23 cellular contexts compared by ENCODE assay signal in the genomic region with DNA sequence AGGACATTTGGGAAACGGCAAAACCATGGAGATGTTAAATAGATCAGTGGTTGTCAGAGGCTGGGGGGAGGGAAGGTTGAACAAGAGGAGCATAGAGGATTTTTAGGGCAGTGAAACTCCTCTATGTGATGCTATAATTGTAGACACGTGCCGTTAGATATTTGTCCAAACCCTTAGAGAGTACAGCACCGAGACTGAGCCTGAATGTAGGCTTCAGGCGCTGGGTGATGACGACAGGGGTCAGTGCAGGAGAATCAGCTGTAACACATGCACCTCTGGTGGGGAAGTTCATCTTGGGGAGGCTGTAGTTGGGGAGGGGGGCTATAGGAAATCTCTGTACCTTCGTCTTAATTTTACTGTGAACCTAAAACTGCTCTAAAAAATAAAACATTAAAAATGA. TPM values are rescaled to one million over a fixed set of nuclear protein-coding genes. Genes with fewer than 3 reads are reported as not detected.
A peak's percentile ranks its signal among the peaks of the same experiment; 100 is the strongest.
DNase-seq lines count a peak whose midpoint lies in the region; ATAC-seq and TF ChIP-seq lines count a peak whose summit lies in the region.
"Had no signal": no experiment of that assay in that cellular context is flagged by ENCODE, and none has a peak within 500 bp of the region (broad histone marks: within the 10 kb centered on the region; RNA-seq: fewer than 3 reads in every experiment).

No MANE protein-coding gene starts in this region.

- H3K9me3 Mint-ChIP-seq in naive B cell = no peaks in the 10 kb centered on the region
- H3K9me3 Mint-ChIP-seq in MCF 10A (ENCODE audit: unreplicated experiment) = no peaks in the 10 kb centered on the region
- H3K9me3 Mint-ChIP-seq: CD8-positive, alpha-beta T cell; H9; HFFc6; T-cell had no signal

- POLR2A ChIA-PET in MCF 10A (lab: Yijun Ruan, JAX) = no interaction called here

- in situ Hi-C loops in SK-MEL-5 (cut with HindIII; ENCODE audit: low pct_unique_long_range_greater_than_20kb, low sequenced_read_pairs) = no loop called here

- peaks cover 7 to 62% (median 53%) of the 10 kb centered on the region in 10 experiments; a peak in 18 of 20 replicates for H3K4me1 ChIP-seq in BLaER1 treated with 17β-estradiol and CSF1 and Interleukin-3, amounts not matched to agents 10 nM and 100 nM
- no peaks in the 10 kb centered on the region for H3K4me1 ChIP-seq in colonic mucosa
- H3K4me1 ChIP-seq: A549 had no signal

- H3K4me2 ChIP-seq in BLaER1 treated with 17β-estradiol and CSF1 and Interleukin-3, amounts not matched to agents 10 nM and 100 nM = peak overlapping the region in 8 of 11 experiments; percentile 1 to 68 (median 55); a peak in 15 of 22 replicates
- H3K4me2 ChIP-seq: A549, KMS-11, PC-9 had no signal

- H3K27ac ChIP-seq in BLaER1 treated with 17β-estradiol and CSF1 and Interleukin-3, amounts not matched to agents 10 nM and 100 nM = no peak overlapping the region
- H3K27ac ChIP-seq in colonic mucosa = no peak overlapping the region
- H3K27ac ChIP-seq: A549, KMS-11, PC-9 had no signal

- H3K9ac ChIP-seq in BLaER1 treated with 17β-estradiol and CSF1 and Interleukin-3, amounts not matched to agents 10 nM and 100 nM = no peak overlapping the region
- H3K9ac ChIP-seq in colonic mucosa (ENCODE audit: low read depth in 2 of 2, low read length in 2 of 2) = no peak overlapping the region
- H3K9ac ChIP-seq: KMS-11 had no signal

- no peaks in the 10 kb centered on the region for H4K20me1 ChIP-seq in BLaER1 treated with 17β-estradiol and CSF1 and Interleukin-3, amounts not matched to agents 10 nM and 100 nM

- H3K36me3 Mint-ChIP-seq in naive B cell = no peaks in the 10 kb centered on the region
- H3K36me3 Mint-ChIP-seq in MCF 10A (ENCODE audit: insufficient read depth, unreplicated experiment) = no peaks in the 10 kb centered on the region
- H3K36me3 Mint-ChIP-seq: CD8-positive, alpha-beta T cell; T-cell had no signal

- no peak overlapping the region for H3K4me3 ChIP-seq in BLaER1 treated with 17β-estradiol and CSF1 and Interleukin-3, amounts not matched to agents 10 nM and 100 nM
- H3K4me3 ChIP-seq in colonic mucosa = no peak overlapping the region
- H3K4me3 ChIP-seq: A549, PC-9 had no signal

- H3K4me1 Mint-ChIP-seq in naive B cell (peaks cover 37 to 58% (median 44%) of the 10 kb centered on the region in 3 donors), MCF 10A (ENCODE audit: insufficient read depth, unreplicated experiment) (no peaks in the 10 kb centered on the region)

- H3K4me3 Mint-ChIP-seq in naive B cell (peak overlapping the region in 4 of 8 donors; percentile 5 to 62 (median 38)), MCF 10A (ENCODE audit: unreplicated experiment) (no peak overlapping the region)
- H3K4me3 Mint-ChIP-seq: CD8-positive, alpha-beta T cell; H9; HFFc6; T-cell had no signal

- H3K27me3 Mint-ChIP-seq in naive B cell (peaks cover 0 to 16% (median 13%) of the 10 kb centered on the region in 3 donors), MCF 10A (ENCODE audit: insufficient read depth, unreplicated experiment) (peaks cover 58% of the 10 kb centered on the region)

- peaks cover 12 to 41% (median 24%) of the 10 kb centered on the region in 11 experiments; a peak in 20 of 22 replicates for H3K27me3 ChIP-seq in BLaER1 treated with 17β-estradiol and CSF1 and Interleukin-3, amounts not matched to agents 10 nM and 100 nM
- no peaks in the 10 kb centered on the region for H3K27me3 ChIP-seq in colonic mucosa

- TF ChIP-seq CTCF in MCF 10A (IDR thresholded peaks at IDR 0.05; ENCODE audit: unreplicated experiment) = no peak
- TF ChIP-seq CTCF in colonic mucosa (IDR thresholded peaks at IDR 0.05) = no peak

- DNase-seq in SK-MEL-5 (ENCODE audit: low read depth, low spot score) (peak; percentile 44), naive B cell (peak; percentile 31), NCI-H1092 treated with DMSO at 0.1 percent for 48 hours (lab: John Stamatoyannopoulos, UW) (no peak), MCF 10A (ENCODE audit: unreplicated experiment) (no peak), colonic mucosa (no peak)
- DNase-seq: CD8-positive, alpha-beta T cell; DMS153; GDM1; H9; HFFc6; MV-4-11; NCI-H1417; NCI-H187; NCI-H446; PC-9; SIG-M5; T-cell had no signal

- intact Hi-C loops in MCF 10A (cut with micrococcal nuclease) (no loop called here), colonic mucosa (cut with DNase I) (no loop called here)

- CTCF ChIA-PET in MCF 10A (lab: Yijun Ruan, JAX) = no interaction called here

- BruUV-seq in MCF 10A (replicated peaks; lab: Mats Ljungman, UMichigan) = no TSS peak

- no peaks in the 10 kb centered on the region for H3K9me3 ChIP-seq in BLaER1 treated with 17β-estradiol and CSF1 and Interleukin-3, amounts not matched to agents 10 nM and 100 nM (replicated peaks in 1 of 11)
- no peaks in the 10 kb centered on the region for H3K9me3 ChIP-seq in colonic mucosa
- H3K9me3 ChIP-seq: A549 had no signal

- ATAC-seq in HG02885 (IDR thresholded peaks at IDR 0.05; ENCODE audit: poor library complexity, unreplicated experiment) (peak; percentile 14), naive B cell (ENCODE audit: low read depth in 2 of 2) (peak; percentile 34 to 55), HG03039 (IDR thresholded peaks at IDR 0.05; ENCODE audit: unreplicated experiment) (no peak)
- ATAC-seq: A549; CD8-positive, alpha-beta T cell; SK-N-SH treated with all-trans-retinoic acid at 6 μM for 48 hours; T-cell had no signal

- H3K27ac Mint-ChIP-seq in naive B cell (peak overlapping the region in 5 of 6 donors; percentile 14 to 94 (median 65)), MCF 10A (ENCODE audit: low read depth, unreplicated experiment) (no peak overlapping the region)
- H3K27ac Mint-ChIP-seq: CD8-positive, alpha-beta T cell; H9; HFFc6; T-cell had no signal

- no peaks in the 10 kb centered on the region for H3K36me3 ChIP-seq in BLaER1 treated with 17β-estradiol and CSF1 and Interleukin-3, amounts not matched to agents 10 nM and 100 nM
- H3K36me3 ChIP-seq in colonic mucosa = no peaks in the 10 kb centered on the region

RNA-seq across cellular contexts. Expression of gene CLPTM1L, which starts 22.2 kb away (rescaled TPM):
- total RNA-seq in SK-MEL-5 (2014; rRNA removed; shearing (Covaris generic)) = 587 and 632 TPM in 2 replicates
- 423 and 440 TPM in 2 replicates for polyA plus RNA-seq in SK-MEL-5 (2015; cell fraction: cytosol; rRNA removed)
- 193 and 205 TPM in 2 replicates for polyA plus RNA-seq in SK-MEL-5 (2015; cell fraction: nucleus; rRNA removed)
- 10 to 100 TPM; 24.5 to 65.2 (median 41.4) TPM for polyA plus RNA-seq in naive B cell (ENCODE audit: low read depth in 6 of 6)
- total RNA-seq in MCF 10A (2022) (116 and 128 TPM in 2 replicates), colonic mucosa (100 to 1,000 TPM in 1 of 2 donors, 10 to 100 TPM in 1; 80.1 to 138 TPM)

Comparison
In these comparisons a context has a peak if more than half of its experiments do, and no peak if none do; other contexts are left out.
1. DNase-seq: peak in SK-MEL-5 (single experiment) and naive B cell (single experiment); none in NCI-H1092 treated with DMSO at 0.1 percent for 48 hours (single experiment), MCF 10A (single experiment) and colonic mucosa (single experiment).